In genomic region chr6:26311385-26312095, GRCh38 we compare ENCODE assay signal across 8 cellular contexts. TPM values are rescaled to one million over a fixed set of nuclear protein-coding genes. Genes with fewer than 3 reads are reported as not detected.
A peak's percentile ranks its signal among the peaks of the same experiment; 100 is the strongest.
DNase-seq lines count a peak whose midpoint lies in the region; ATAC-seq and TF ChIP-seq lines count a peak whose summit lies in the region.

No MANE protein-coding gene starts in this region.

- H3K9me3 Mint-ChIP-seq in IgD-negative memory B cell, result no peaks in the 10 kb centered on the region
- H3K9me3 Mint-ChIP-seq in osteocyte (ENCODE audit: unreplicated experiment), result no peaks in the 10 kb centered on the region

- peak overlapping the region; percentile 79 for H3K4me2 ChIP-seq in DOHH2 (ENCODE audit: low read length)

- no peak for TF ChIP-seq POLR2A in gastroesophageal sphincter (IDR thresholded peaks at IDR 0.05)

- TF ChIP-seq EP300 in gastroesophageal sphincter (IDR thresholded peaks at IDR 0.05), result no peak

- H3K36me3 ChIP-seq in DOHH2 (ENCODE audit: control insufficient read depth, low read length) (no peaks in the 10 kb centered on the region), gastroesophageal sphincter (no peaks in the 10 kb centered on the region)

- H3K27me3 Mint-ChIP-seq in IgD-negative memory B cell, result peaks cover 2% of the 10 kb centered on the region
- H3K27me3 Mint-ChIP-seq in osteocyte (ENCODE audit: unreplicated experiment), result no peaks in the 10 kb centered on the region

- H3K27me3 ChIP-seq in DOHH2 (ENCODE audit: control insufficient read depth, low read length) (no peaks in the 10 kb centered on the region), gastroesophageal sphincter (peaks cover under 1% of the 10 kb centered on the region)

- H4K20me1 ChIP-seq in DOHH2 (ENCODE audit: control insufficient read depth, insufficient read depth, low read depth, low read length), result no peaks in the 10 kb centered on the region

- H3K4me1 ChIP-seq in DOHH2 (ENCODE audit: control insufficient read depth, low read length) (peaks cover 34% of the 10 kb centered on the region), gastroesophageal sphincter (peaks cover 0 to 19% (median 0%) of the 10 kb centered on the region in 3 donors)

- H3K9me3 ChIP-seq in DOHH2 (ENCODE audit: control insufficient read depth, insufficient read depth, low read length) (no peaks in the 10 kb centered on the region), gastroesophageal sphincter (no peaks in the 10 kb centered on the region)

- DNase-seq in OCI-M1 (lab: John Stamatoyannopoulos, UW) (peak; percentile 96), osteocyte (ENCODE audit: extremely low spot score, unreplicated experiment) (no peak), amniotic stem cell (lab: John Stamatoyannopoulos, UW) (no peak)
- peak in 3 of 4 experiments; percentile 11 to 19 (median 12) for DNase-seq in activated naive CD4-positive, alpha-beta T cell (lab: John Stamatoyannopoulos, UW)

- peak overlapping the region; percentile 98 to 99 (median 99) for H3K27ac Mint-ChIP-seq in IgD-negative memory B cell
- peak overlapping the region; percentile 84 for H3K27ac Mint-ChIP-seq in osteocyte (ENCODE audit: unreplicated experiment)

- peaks cover 24 to 34% (median 28%) of the 10 kb centered on the region in 3 donors for H3K4me1 Mint-ChIP-seq in IgD-negative memory B cell
- H3K4me1 Mint-ChIP-seq in osteocyte (ENCODE audit: unreplicated experiment), result peaks cover 33% of the 10 kb centered on the region

- H3K4me3 Mint-ChIP-seq in IgD-negative memory B cell, result peak overlapping the region; percentile 90 to 99 (median 94)
- H3K4me3 Mint-ChIP-seq in osteocyte (ENCODE audit: unreplicated experiment), result peak overlapping the region; percentile 84

- H3K36me3 Mint-ChIP-seq in IgD-negative memory B cell (peaks cover 5% of the 10 kb centered on the region), osteocyte (ENCODE audit: unreplicated experiment) (no peaks in the 10 kb centered on the region)

- no peaks in the 10 kb centered on the region for H3K9me2 ChIP-seq in DOHH2 (replicated peaks; ENCODE audit: control insufficient read depth, low read length)

- no peaks in the 10 kb centered on the region for H3K79me2 ChIP-seq in DOHH2 (ENCODE audit: control insufficient read depth, low read length)

- H3K4me3 ChIP-seq in DOHH2 (ENCODE audit: low read length) (peak overlapping the region; percentile 83), gastroesophageal sphincter (peak overlapping the region; percentile 30 to 51)

- WGBS in gastroesophageal sphincter (ENCODE audit: low coverage in 1 of 2), 2 donors, result 6% methylated on average over 16 to 18 of the region's 18 CpGs

- TF ChIP-seq CTCF in DOHH2 (IDR thresholded peaks at IDR 0.05; ENCODE audit: low read depth, low read length, poor library complexity, severe bottlenecking) (no peak), gastroesophageal sphincter (IDR thresholded peaks at IDR 0.05) (no peak), osteocyte (IDR thresholded peaks at IDR 0.05) (no peak)

- H3K27ac ChIP-seq in DOHH2 (ENCODE audit: low read depth, low read length) (peak overlapping the region; percentile 44), gastroesophageal sphincter (peak overlapping the region in 3 of 4 donors; percentile 58 to 69 (median 69))

- ATAC-seq in gastroesophageal sphincter (peak; percentile 68), HG03354 (IDR thresholded peaks at IDR 0.05; ENCODE audit: poor library complexity, severe bottlenecking, unreplicated experiment) (no peak)

- H3F3A ChIP-seq in DOHH2 (ENCODE audit: control insufficient read depth, insufficient read depth), result peaks cover 36% of the 10 kb centered on the region

RNA-seq across cellular contexts. Expression of gene BTN3A2, which starts 53.5 kb away (rescaled TPM):
- 91.7 TPM for polyA plus RNA-seq in IgD-negative memory B cell
- total RNA-seq in gastroesophageal sphincter (10 to 100 TPM in 2 of 4 donors, 1 to 10 TPM in 2; 6.7 to 13.9 (median 10.2) TPM), osteocyte (17.6 and 22.7 TPM in 2 replicates)

Comparison
In these comparisons a context has a peak if more than half of its experiments do, and no peak if none do; other contexts are left out.
1. DNase-seq: peak in OCI-M1 (single experiment) and activated naive CD4-positive, alpha-beta T cell (3 of 4); none in osteocyte (single experiment) and amniotic stem cell (single experiment).